Comparison of ENCODE assay signal across 8 cellular contexts in the genomic region with DNA sequence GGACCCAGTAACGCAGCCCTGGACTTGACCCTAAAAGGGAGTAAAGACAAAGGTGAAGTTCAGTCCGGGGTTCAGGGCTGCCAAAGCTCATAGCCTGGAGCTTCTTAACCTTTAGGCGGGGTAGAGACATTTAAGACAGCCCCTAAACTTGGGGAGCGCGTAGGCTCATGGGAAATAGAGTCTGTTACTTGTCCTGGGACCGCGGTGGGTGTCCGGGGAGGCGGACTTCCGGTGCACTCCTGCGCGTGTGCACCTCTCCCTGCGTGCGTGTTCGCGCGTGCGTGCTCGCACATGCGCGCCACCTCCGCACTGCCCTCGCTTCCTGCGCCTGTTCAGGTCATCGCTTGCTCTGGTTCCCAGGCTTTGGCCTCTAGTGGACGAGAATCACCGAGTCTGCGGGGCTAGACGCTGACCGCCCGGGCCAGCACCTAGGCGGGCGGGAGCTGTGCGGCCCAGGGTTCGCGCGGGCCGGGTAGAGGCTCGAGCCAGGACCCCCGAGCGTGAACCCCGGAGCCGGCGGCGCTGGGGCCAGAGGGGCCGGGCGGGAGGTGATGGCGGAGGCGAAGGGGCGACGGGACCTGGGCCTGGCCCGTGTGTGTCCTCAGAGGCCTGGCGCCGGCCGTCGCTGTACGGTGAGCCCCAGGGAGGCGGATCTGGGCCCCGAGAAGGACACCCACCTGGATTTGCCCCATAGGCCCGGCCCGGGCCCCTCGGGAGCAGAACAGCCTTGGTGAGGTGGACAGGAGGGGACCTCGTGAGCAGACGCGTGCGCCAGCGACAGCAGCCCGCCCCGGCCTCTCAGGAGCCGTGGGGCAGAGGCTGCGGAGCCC. TPM values are rescaled to one million over a fixed set of nuclear protein-coding genes. Genes with fewer than 3 reads are reported as not detected.
DNase-seq lines count a peak whose midpoint lies in the region; ATAC-seq, FAIRE-seq and TF ChIP-seq lines count a peak whose summit lies in the region.
"Not testable (repeated sequence)": the region's sequence is repeated elsewhere in the genome, so short reads cannot be mapped to it uniquely, and the experiment has no call there.

No MANE protein-coding gene starts in this region.

- peak overlapping the region; percentile 78 for H2AFZ ChIP-seq in SU-DHL-6 (ENCODE audit: low read depth, low read length, severe bottlenecking)
- peak overlapping the region; percentile 85 for H2AFZ ChIP-seq in trophoblast cell (ENCODE audit: insufficient read depth, low read length, poor library complexity)

- H2BK120ac ChIP-seq in trophoblast cell (ENCODE audit: insufficient read depth, low read length, poor library complexity) = peak overlapping the region; percentile 36

- peak overlapping the region; percentile 80 for H4K12ac ChIP-seq in trophoblast cell (ENCODE audit: low read depth, low read length)

- H3K27me3 ChIP-seq in SU-DHL-6 (ENCODE audit: low read length); heart left ventricle; trophoblast cell (ENCODE audit: insufficient read depth, low read length); transverse colon: not testable (repeated sequence)

- H2BK12ac ChIP-seq in trophoblast cell (ENCODE audit: low read length) = not testable (repeated sequence)

- peaks cover 29% of the 10 kb centered on the region for H3K4me1 Mint-ChIP-seq in activated naive CD8-positive, alpha-beta T cell treated with anti-CD3 and anti-CD28 coated beads, Interleukin-2, amount 50 U/mL, for 24 hours

- FAIRE-seq in GM12891 (lab: Jason Lieb, UNC) = peak; percentile 88

- peak overlapping the region; percentile 72 for H2AK5ac ChIP-seq in trophoblast cell (ENCODE audit: low read length)

- in situ Hi-C loops in transverse colon (cut with MboI; ENCODE audit: low pct_ligation_motif_present in 1 of 4, low pct_unique_long_range_greater_than_20kb in 1 of 4, low sequenced_read_pairs in 3 of 4) = not testable (repeated sequence)

- H3K4me3 ChIP-seq in SU-DHL-6 (ENCODE audit: insufficient read depth, low read length, poor library complexity, severe bottlenecking) = peak overlapping the region; percentile 96
- H3K4me3 ChIP-seq in heart left ventricle = peak overlapping the region; percentile 68 to 99 (median 90)
- H3K4me3 ChIP-seq in trophoblast cell (ENCODE audit: low read depth, low read length) = peak overlapping the region; percentile 88
- H3K4me3 ChIP-seq in transverse colon = peak overlapping the region; percentile 71 to 97 (median 93)

- not testable (repeated sequence) for H3K9me2 ChIP-seq in SU-DHL-6 (replicated peaks; ENCODE audit: insufficient read depth, low read length)

- not testable (repeated sequence) for H3K4me1 ChIP-seq in heart left ventricle; trophoblast cell (ENCODE audit: control insufficient read depth in 1 of 2, insufficient read depth in 2 of 2, low read length in 2 of 2); transverse colon

- not testable (repeated sequence) for H3K27me3 Mint-ChIP-seq in activated naive CD8-positive, alpha-beta T cell treated with anti-CD3 and anti-CD28 coated beads, Interleukin-2, amount 50 U/mL, for 24 hours

- H4K91ac ChIP-seq in trophoblast cell (ENCODE audit: low read depth, low read length) = peak overlapping the region; percentile 88

- TF ChIP-seq EP300 in transverse colon (IDR thresholded peaks at IDR 0.05; ENCODE audit: low read depth) = not testable (repeated sequence)

- peak overlapping the region; percentile 93 for H3K4me2 ChIP-seq in SU-DHL-6 (ENCODE audit: low read depth, low read length, poor library complexity, severe bottlenecking)
- H3K4me2 ChIP-seq in trophoblast cell (ENCODE audit: low read length) = peak overlapping the region; percentile 68

- intact Hi-C loops in heart left ventricle (cut with DNase I); transverse colon (cut with DNase I; ENCODE audit: low total_unique reads): not testable (repeated sequence)

- not testable (repeated sequence) for H3K36me3 ChIP-seq in SU-DHL-6 (ENCODE audit: low read length); trophoblast cell (ENCODE audit: control insufficient read depth in 1 of 2, insufficient read depth in 2 of 2, low read length in 2 of 2); transverse colon
- peaks cover 0 to 17% (median 6%) of the 10 kb centered on the region in 9 donors for H3K36me3 ChIP-seq in heart left ventricle

- H3K18ac ChIP-seq in trophoblast cell (ENCODE audit: low read length) = peak overlapping the region; percentile 49

- H3K4ac ChIP-seq in trophoblast cell (ENCODE audit: low read depth, low read length) = peak overlapping the region; percentile 98

- H3K23ac ChIP-seq in trophoblast cell (ENCODE audit: low read length) = not testable (repeated sequence)

- peak overlapping the region; percentile 93 for H3K27ac Mint-ChIP-seq in activated naive CD8-positive, alpha-beta T cell treated with anti-CD3 and anti-CD28 coated beads, Interleukin-2, amount 50 U/mL, for 24 hours

- not testable (repeated sequence) for H3K79me1 ChIP-seq in trophoblast cell (ENCODE audit: low read length)

- peak overlapping the region; percentile 93 for H4K8ac ChIP-seq in trophoblast cell (ENCODE audit: low read depth, low read length)

- not testable (repeated sequence) for TF ChIP-seq CTCF in SU-DHL-6 (IDR thresholded peaks at IDR 0.05; ENCODE audit: insufficient read depth, low read length, poor library complexity, severe bottlenecking); heart left ventricle (IDR thresholded peaks at IDR 0.05)
- peak in 1 of 5 experiments; percentile 14 for TF ChIP-seq CTCF in transverse colon (IDR thresholded peaks at IDR 0.05)

- H3K9me3 ChIP-seq in SU-DHL-6 (ENCODE audit: insufficient read depth, low read length); heart left ventricle; trophoblast cell (ENCODE audit: insufficient read depth, low read depth, low read length); transverse colon: not testable (repeated sequence)

- 0 to 1% (median 0%) methylated on average over 18 to 71 of the region's 71 CpGs for WGBS in heart left ventricle, 4 donors
- WGBS in trophoblast cell (ENCODE audit: extremely low coverage, insufficient coverage, insufficient read length) = no CpG with 5 or more reads among the region's 71 CpGs
- 1% methylated on average over 43 of the region's 71 CpGs; no CpG with 5 or more reads in 1 of the 2 donors for WGBS in transverse colon (ENCODE audit: low coverage in 1 of 2), 2 donors

- H3K36me3 Mint-ChIP-seq in activated naive CD8-positive, alpha-beta T cell treated with anti-CD3 and anti-CD28 coated beads, Interleukin-2, amount 50 U/mL, for 24 hours (ENCODE audit: low read depth) = peaks cover 17% of the 10 kb centered on the region

- H3K14ac ChIP-seq in trophoblast cell (ENCODE audit: low read length) = peak overlapping the region; percentile 80

- H3K9ac ChIP-seq in SU-DHL-6 (ENCODE audit: low read length) (peak overlapping the region; percentile 96), trophoblast cell (ENCODE audit: low read length) (peak overlapping the region; percentile 77)

- peak; percentile 99 for ATAC-seq in HG02763 (IDR thresholded peaks at IDR 0.05; ENCODE audit: unreplicated experiment)
- ATAC-seq in activated naive CD8-positive, alpha-beta T cell treated with anti-CD3 and anti-CD28 coated beads, Interleukin-2, amount 50 U/mL, for 24 hours = peak; percentile 100
- ATAC-seq in heart left ventricle = peak; percentile 100

- H4K20me1 ChIP-seq in SU-DHL-6 (ENCODE audit: low read depth, low read length) = not testable (repeated sequence)

- peaks cover 16% of the 10 kb centered on the region for H3K79me2 ChIP-seq in SU-DHL-6 (ENCODE audit: insufficient read depth, low read length)
- not testable (repeated sequence) for H3K79me2 ChIP-seq in trophoblast cell (ENCODE audit: control insufficient read depth, insufficient read depth, low read length, poor library complexity)

- peak; percentile 56 for DNase-seq in GM12891 (ENCODE audit: insufficient read length, low spot score)
- DNase-seq in NCI-H1417 (lab: John Stamatoyannopoulos, UW) = peak; percentile 83 to 92 (median 84)
- DNase-seq in activated naive CD8-positive, alpha-beta T cell treated with anti-CD3 and anti-CD28 coated beads, Interleukin-2, amount 50 U/mL, for 24 hours = peak; percentile 90
- DNase-seq in heart left ventricle = peak; percentile 91 to 95 (median 93)
- peak; percentile 72 to 80 for DNase-seq in trophoblast cell
- peak; percentile 91 for DNase-seq in transverse colon

- TF ChIP-seq POLR2A in GM12891 (IDR thresholded peaks at IDR 0.05; ENCODE audit: low read depth, low read length) (0 out of 2 replicates have a peak, but pooled peaks have one; percentile 30), heart left ventricle (IDR thresholded peaks at IDR 0.05) (peak in 1 of 2 donors; percentile 73), transverse colon (IDR thresholded peaks at IDR 0.05) (peak; percentile 80)

- not testable (repeated sequence) for H3K27ac ChIP-seq in SU-DHL-6 (ENCODE audit: low read depth, low read length)
- H3K27ac ChIP-seq in heart left ventricle (peak overlapping the region; percentile 64 to 98 (median 95)), trophoblast cell (ENCODE audit: low read depth, low read length) (peak overlapping the region; percentile 77), transverse colon (peak overlapping the region; percentile 89 to 97 (median 94))

- not testable (repeated sequence) for H3K9me3 Mint-ChIP-seq in activated naive CD8-positive, alpha-beta T cell treated with anti-CD3 and anti-CD28 coated beads, Interleukin-2, amount 50 U/mL, for 24 hours

- peak overlapping the region; percentile 94 for H3K4me3 Mint-ChIP-seq in activated naive CD8-positive, alpha-beta T cell treated with anti-CD3 and anti-CD28 coated beads, Interleukin-2, amount 50 U/mL, for 24 hours

- peak overlapping the region; percentile 75 for H2BK5ac ChIP-seq in trophoblast cell (ENCODE audit: low read depth, low read length, poor library complexity)

- H3F3A ChIP-seq in SU-DHL-6 (ENCODE audit: insufficient read depth) = not testable (repeated sequence)

TF ChIP-seq in GM12891, 5 proteins besides CTCF, POLR2A, EP300 and RAD21:
- TF ChIP-seq POLR2AphosphoS5 (IDR thresholded peaks at IDR 0.05; ENCODE audit: low read depth, low read length) = peak; percentile 40; the same call in 1 of the 2 replicates

RNA-seq across cellular contexts. Expression of gene SPDYE16, which starts 6.1 kb away (rescaled TPM):
- polyA plus RNA-seq in GM12891 (2012; ENCODE audit: low read depth, missing spikeins) = 0.28 TPM
- total RNA-seq in heart left ventricle (under 1 TPM in 4 of 9 donors, not detected in 5; 0.20 to 0.32 (median 0.25) TPM), transverse colon (not detected)
- polyA plus RNA-seq in heart left ventricle = under 1 TPM; 0.08 TPM
- polyA plus RNA-seq in trophoblast cell (2013) = not detected in 2 replicates

RNA-seq across cellular contexts. Expression of gene UPK3B, which starts 38.9 kb away (rescaled TPM):
- not detected for polyA plus RNA-seq in GM12891 (2012; ENCODE audit: low read depth, missing spikeins)
- total RNA-seq in heart left ventricle = 100 to 1,000 TPM in 1 of 9 donors, under 1 TPM in 2, not detected in 6; 0.32 to 238 (median 0.63) TPM
- polyA plus RNA-seq in heart left ventricle = under 1 TPM; 0.19 to 0.24 TPM
- polyA plus RNA-seq in trophoblast cell (2013) = 0.69 and 0.89 TPM in 2 replicates
- 10 to 100 TPM in 1 of 4 donors, 1 to 10 TPM in 2, not detected in 1; 3.0 to 11.6 (median 4.9) TPM for total RNA-seq in transverse colon
